ENCODE assay signal across 8 cellular contexts in genomic region chr17:9020824-9021157, GRCh38. TPM values are rescaled to one million over a fixed set of nuclear protein-coding genes. Genes with fewer than 3 reads are reported as not detected.
A peak's percentile ranks its signal among the peaks of the same experiment; 100 is the strongest.
DNase-seq lines count a peak whose midpoint lies in the region; ATAC-seq and TF ChIP-seq lines count a peak whose summit lies in the region.

No MANE protein-coding gene starts in this region.

- H3K27ac Mint-ChIP-seq in activated CD4-positive, alpha-beta T cell treated with anti-CD3 and anti-CD28 coated beads, Interleukin-2, amount 10 ng/mL, durations not matched to agents 7 days and 5 days = no peak overlapping the region
- H3K27ac Mint-ChIP-seq in activated naive CD4-positive, alpha-beta T cell treated with anti-CD3 and anti-CD28 coated beads, Interleukin-2, amount 50 U/mL, for 24 hours = no peak overlapping the region

- WGBS in right lobe of liver (ENCODE audit: insufficient coverage, low coverage, low lambda C conversion rate, missing lambda C conversion rate) = no CpG with 5 or more reads among the region's 25 CpGs

- intact Hi-C loops in right lobe of liver (cut with DNase I) (no loop called here), tibial artery (cut with DNase I; ENCODE audit: low total_unique reads) (loop anchor here (10.0 kb wide), 2 partner anchors 94 to 134 kb away; no protein-coding TSS in a partner anchor)

- peaks cover 53% of the 10 kb centered on the region for H3K27me3 Mint-ChIP-seq in activated CD4-positive, alpha-beta T cell treated with anti-CD3 and anti-CD28 coated beads, Interleukin-2, amount 10 ng/mL, durations not matched to agents 7 days and 5 days
- H3K27me3 Mint-ChIP-seq in activated naive CD4-positive, alpha-beta T cell treated with anti-CD3 and anti-CD28 coated beads, Interleukin-2, amount 50 U/mL, for 24 hours = peaks cover 35% of the 10 kb centered on the region

- peak overlapping the region; percentile 54 for H3K4me3 Mint-ChIP-seq in activated CD4-positive, alpha-beta T cell treated with anti-CD3 and anti-CD28 coated beads, Interleukin-2, amount 10 ng/mL, durations not matched to agents 7 days and 5 days
- peak overlapping the region; percentile 73 for H3K4me3 Mint-ChIP-seq in activated naive CD4-positive, alpha-beta T cell treated with anti-CD3 and anti-CD28 coated beads, Interleukin-2, amount 50 U/mL, for 24 hours

- peaks cover 3% of the 10 kb centered on the region for H3K36me3 Mint-ChIP-seq in activated CD4-positive, alpha-beta T cell treated with anti-CD3 and anti-CD28 coated beads, Interleukin-2, amount 10 ng/mL, durations not matched to agents 7 days and 5 days (ENCODE audit: low read depth)
- H3K36me3 Mint-ChIP-seq in activated naive CD4-positive, alpha-beta T cell treated with anti-CD3 and anti-CD28 coated beads, Interleukin-2, amount 50 U/mL, for 24 hours = no peaks in the 10 kb centered on the region

- CTCF ChIA-PET in activated CD4-positive, alpha-beta T cell treated with anti-CD3 and anti-CD28 coated beads, Interleukin-2, amount 10 ng/mL, durations not matched to agents 7 days and 5 days (lab: Charles Lee) = interaction anchor here (1.3 kb wide), 1 partner anchor 18 kb away, joined by 4 read pairs; no protein-coding TSS in a partner anchor

- H3K4me1 ChIP-seq in right lobe of liver (peaks cover 0 to 15% (median 0%) of the 10 kb centered on the region in 4 donors), tibial artery (peaks cover 0 to 48% (median 27%) of the 10 kb centered on the region in 4 donors)

- no peak for TF ChIP-seq POLR2A in right lobe of liver (IDR thresholded peaks at IDR 0.05)

- peaks cover 7% of the 10 kb centered on the region for H3K4me1 Mint-ChIP-seq in activated CD4-positive, alpha-beta T cell treated with anti-CD3 and anti-CD28 coated beads, Interleukin-2, amount 10 ng/mL, durations not matched to agents 7 days and 5 days
- peaks cover 17% of the 10 kb centered on the region for H3K4me1 Mint-ChIP-seq in activated naive CD4-positive, alpha-beta T cell treated with anti-CD3 and anti-CD28 coated beads, Interleukin-2, amount 50 U/mL, for 24 hours

- ATAC-seq in right lobe of liver = peak in 1 of 4 donors; percentile 2

- DNase-seq in activated CD4-positive, alpha-beta T cell treated with anti-CD3 and anti-CD28 coated beads, Interleukin-2, amount 10 ng/mL, durations not matched to agents 7 days and 5 days = no peak
- DNase-seq in activated CD4-positive, alpha-beta T cell treated with anti-CD3 and anti-CD28 coated beads, Interleukin-2, amount 50 U/mL, for 4 hours = no peak
- DNase-seq in right lobe of liver (peak in 2 of 3 donors; percentile 48 to 49), tibial artery (peak in 1 of 2 donors; percentile 69), DMS53 (lab: John Stamatoyannopoulos, UW) (no peak), hypothalamus (lab: John Stamatoyannopoulos, UW) (no peak), HPDE6-E6E7 (ENCODE audit: extremely low spot score) (no peak)

- H3K9me3 Mint-ChIP-seq in activated CD4-positive, alpha-beta T cell treated with anti-CD3 and anti-CD28 coated beads, Interleukin-2, amount 10 ng/mL, durations not matched to agents 7 days and 5 days = no peaks in the 10 kb centered on the region
- H3K9me3 Mint-ChIP-seq in activated naive CD4-positive, alpha-beta T cell treated with anti-CD3 and anti-CD28 coated beads, Interleukin-2, amount 50 U/mL, for 24 hours = no peaks in the 10 kb centered on the region

- POLR2A ChIA-PET in activated CD4-positive, alpha-beta T cell treated with anti-CD3 and anti-CD28 coated beads, Interleukin-2, amount 10 ng/mL, durations not matched to agents 7 days and 5 days (lab: Charles Lee) = no interaction called here

- H3K4me3 ChIP-seq in right lobe of liver (peak overlapping the region; percentile 66 to 73 (median 67)), tibial artery (peak overlapping the region; percentile 74 to 87)

- no peaks in the 10 kb centered on the region for H3K9me3 ChIP-seq in right lobe of liver
- no peaks in the 10 kb centered on the region for H3K9me3 ChIP-seq in tibial artery

- no peaks in the 10 kb centered on the region for H3K27me3 ChIP-seq in right lobe of liver
- no peaks in the 10 kb centered on the region for H3K27me3 ChIP-seq in tibial artery

- TF ChIP-seq CTCF in right lobe of liver (IDR thresholded peaks at IDR 0.05) (no peak), tibial artery (IDR thresholded peaks at IDR 0.05) (no peak)

- peak overlapping the region in 1 of 3 donors; percentile 65 for H3K27ac ChIP-seq in right lobe of liver
- peak overlapping the region; percentile 83 to 88 for H3K27ac ChIP-seq in tibial artery

- H3K36me3 ChIP-seq in right lobe of liver (no peaks in the 10 kb centered on the region), tibial artery (no peaks in the 10 kb centered on the region)

RNA-seq across cellular contexts. Expression of gene NTN1, which starts 0.5 kb away (rescaled TPM):
- total RNA-seq in activated CD4-positive, alpha-beta T cell treated with anti-CD3 and anti-CD28 coated beads, Interleukin-2, amount 10 ng/mL, durations not matched to agents 7 days and 5 days = under 1 TPM; 0.02 to 0.10 TPM
- 10 to 100 TPM in 2 of 6 experiments, 1 to 10 TPM in 4; 3.5 to 12.5 (median 8.5) TPM for total RNA-seq in right lobe of liver

RNA-seq across cellular contexts. Expression of gene PIK3R5, which starts 55.3 kb away (rescaled TPM):
- total RNA-seq in activated CD4-positive, alpha-beta T cell treated with anti-CD3 and anti-CD28 coated beads, Interleukin-2, amount 10 ng/mL, durations not matched to agents 7 days and 5 days = 10 to 100 TPM; 73.4 to 77.6 TPM
- total RNA-seq in right lobe of liver = 1 to 10 TPM; 3.7 to 6.5 (median 5.0) TPM

Comparison
In these comparisons a context has a peak if more than half of its experiments do, and no peak if none do; other contexts are left out.
1. DNase-seq: peak in right lobe of liver (2 of 3); none in activated CD4-positive, alpha-beta T cell treated with anti-CD3 and anti-CD28 coated beads, Interleukin-2, amount 10 ng/mL, durations not matched to agents 7 days and 5 days (single experiment), activated CD4-positive, alpha-beta T cell treated with anti-CD3 and anti-CD28 coated beads, Interleukin-2, amount 50 U/mL, for 4 hours (0 of 2), DMS53 (single experiment), hypothalamus (0 of 51) and HPDE6-E6E7 (single experiment).
2. RNA of gene NTN1, which starts 0.5 kb away (total RNA-seq): 3.5 to 12.5 TPM in right lobe of liver; 0.02 to 0.10 TPM in activated CD4-positive, alpha-beta T cell treated with anti-CD3 and anti-CD28 coated beads, Interleukin-2, amount 10 ng/mL, durations not matched to agents 7 days and 5 days; every median in the first group is over 4 times any median in the second.
3. RNA of gene PIK3R5, which starts 55.3 kb away (total RNA-seq): 73.4 to 77.6 TPM in activated CD4-positive, alpha-beta T cell treated with anti-CD3 and anti-CD28 coated beads, Interleukin-2, amount 10 ng/mL, durations not matched to agents 7 days and 5 days; 3.7 to 6.5 TPM in right lobe of liver; every median in the first group is over 4 times any median in the second.